20 cellular contexts compared by ENCODE assay signal in genomic region chr12:5165296-5165970, GRCh38.
"Had no signal": no experiment of that assay in that cellular context is flagged by ENCODE, and none has a peak within 500 bp of the region (broad histone marks: within the 10 kb centered on the region; RNA-seq: fewer than 3 reads in every experiment).

No MANE protein-coding gene starts in this region.

- H3K9me3 Mint-ChIP-seq: activated CD4-positive, alpha-beta memory T cell treated with anti-CD3 and anti-CD28 coated beads for 36 hours; endodermal cell; natural killer cell treated with Interleukin-12 subunit alpha and Interleukin-12 subunit beta and Interleukin-15 and Interleukin-18, amount 100 ng/mL, for 72 hours had no signal

- ATAC-seq: activated CD4-positive, alpha-beta T cell treated with anti-CD3 and anti-CD28 coated beads for 36 hours; foreskin keratinocyte; lower lobe of right lung; natural killer cell treated with Interleukin-12 subunit alpha and Interleukin-12 subunit beta and Interleukin-15 and Interleukin-18, amount 100 ng/mL, for 72 hours; pancreas; right lobe of liver had no signal

- H3K4me1 Mint-ChIP-seq: activated CD4-positive, alpha-beta T cell treated with anti-CD3 and anti-CD28 coated beads for 36 hours had no signal

- H3K9me3 ChIP-seq: lower lobe of right lung, neutrophil, pancreas, right lobe of liver, stomach had no signal

- H3K4me3 ChIP-seq: dorsolateral prefrontal cortex, lower lobe of right lung, pancreas, right lobe of liver, smooth muscle cell, stomach had no signal

- FAIRE-seq: colon, pancreas had no signal

- H3K4me1 ChIP-seq: lower lobe of right lung, pancreas, right lobe of liver, stomach had no signal

- DNase-seq: activated CD4-positive, alpha-beta memory T cell treated with anti-CD3 and anti-CD28 coated beads for 36 hours; activated CD4-positive, alpha-beta T cell treated with anti-CD3 and anti-CD28 coated beads for 36 hours; activated T-cell treated with anti-CD3 and anti-CD28 coated beads for 4 hours; dorsolateral prefrontal cortex; endodermal cell; hypothalamus; islet precursor cell; lower lobe of right lung; pancreas; right lobe of liver; stimulated activated CD4-positive, alpha-beta T cell treated with anti-CD3 and anti-CD28 coated beads, Interleukin-4, amount 100 ng/mL, for 1 hour; stomach; trophoblast cell had no signal

- H3K36me3 ChIP-seq: lower lobe of right lung, neutrophil, pancreas, right lobe of liver, stomach had no signal

- H3K4me2 ChIP-seq: smooth muscle cell had no signal

- H3K27me3 ChIP-seq: foreskin keratinocyte, pancreas, right lobe of liver had no signal

- H3K27ac Mint-ChIP-seq: activated CD4-positive, alpha-beta memory T cell treated with anti-CD3 and anti-CD28 coated beads for 36 hours; activated CD4-positive, alpha-beta T cell treated with anti-CD3 and anti-CD28 coated beads for 36 hours; activated naive CD8-positive, alpha-beta T cell; endodermal cell; natural killer cell treated with Interleukin-12 subunit alpha and Interleukin-12 subunit beta and Interleukin-15 and Interleukin-18, amount 100 ng/mL, for 72 hours had no signal

- H3K4me3 Mint-ChIP-seq: activated CD4-positive, alpha-beta memory T cell treated with anti-CD3 and anti-CD28 coated beads for 36 hours; activated CD4-positive, alpha-beta T cell treated with anti-CD3 and anti-CD28 coated beads for 36 hours; activated naive CD8-positive, alpha-beta T cell; endodermal cell; natural killer cell treated with Interleukin-12 subunit alpha and Interleukin-12 subunit beta and Interleukin-15 and Interleukin-18, amount 100 ng/mL, for 72 hours had no signal

- H3K36me3 Mint-ChIP-seq: activated CD4-positive, alpha-beta memory T cell treated with anti-CD3 and anti-CD28 coated beads for 36 hours; activated naive CD8-positive, alpha-beta T cell; natural killer cell treated with Interleukin-12 subunit alpha and Interleukin-12 subunit beta and Interleukin-15 and Interleukin-18, amount 100 ng/mL, for 72 hours had no signal

- H3K27ac ChIP-seq: dorsolateral prefrontal cortex, epithelial cell of prostate, foreskin keratinocyte, lower lobe of right lung, neutrophil, pancreas, right lobe of liver, stomach had no signal
